ENCODE assay signal across 21 cellular contexts in the genomic region with DNA sequence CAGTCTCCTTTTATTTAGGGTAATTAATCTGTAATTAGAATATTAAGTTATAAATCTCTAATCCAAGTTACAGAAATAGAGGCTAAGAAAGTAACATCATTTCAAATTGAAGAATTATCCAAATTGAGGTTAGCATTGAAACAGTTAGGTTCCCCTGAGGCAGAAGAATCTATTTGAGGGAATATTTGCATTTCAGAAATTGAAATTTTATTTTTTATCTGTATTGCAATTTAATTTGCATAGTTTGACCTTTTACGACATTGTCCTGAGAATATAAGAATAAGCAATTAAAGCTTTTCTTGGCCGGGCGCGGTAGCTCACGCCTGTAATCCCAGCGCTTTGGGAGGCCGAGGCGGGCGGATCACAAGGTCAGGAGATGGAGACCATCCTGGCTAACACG.
"Had no signal": no experiment of that assay in that cellular context is flagged by ENCODE, and none has a peak within 500 bp of the region (broad histone marks: within the 10 kb centered on the region; RNA-seq: fewer than 3 reads in every experiment).

No MANE protein-coding gene starts in this region.

- H3K4me3 Mint-ChIP-seq: mesothelial cell of epicardium; naive thymus-derived CD4-positive, alpha-beta T cell; nephron; neural progenitor cell had no signal

- H3K4me3 ChIP-seq: dorsolateral prefrontal cortex, lung, mucosa of descending colon, neural progenitor cell, right lobe of liver, stomach, thyroid gland had no signal

- H3K27me3 Mint-ChIP-seq: naive thymus-derived CD4-positive, alpha-beta T cell; progenitor cell of endocrine pancreas had no signal

- H3K4me2 ChIP-seq: neural progenitor cell had no signal

- H3K36me3 ChIP-seq: neural progenitor cell, right lobe of liver, stomach, thyroid gland had no signal

- H3K4me1 Mint-ChIP-seq: nephron, neural progenitor cell had no signal

- H3K79me2 ChIP-seq: parathyroid adenoma had no signal

- H3K27me3 ChIP-seq: dorsolateral prefrontal cortex, neural progenitor cell, right lobe of liver, stomach, thyroid gland had no signal

- H3K27ac ChIP-seq: dorsolateral prefrontal cortex, neural progenitor cell, parathyroid adenoma, right lobe of liver, stomach, thyroid gland had no signal

- H3K36me3 Mint-ChIP-seq: mesothelial cell of epicardium had no signal

- H2AFZ ChIP-seq: neural progenitor cell, parathyroid adenoma had no signal

- H3K9me3 ChIP-seq: mucosa of descending colon, right lobe of liver, stomach, thyroid gland had no signal

- H3K27ac Mint-ChIP-seq: nephron, neural progenitor cell, progenitor cell of endocrine pancreas had no signal

- H3K4me1 ChIP-seq: neural progenitor cell, parathyroid adenoma, right lobe of liver, thyroid gland had no signal

- H3K9me3 Mint-ChIP-seq: mesothelial cell of epicardium; naive thymus-derived CD4-positive, alpha-beta T cell; nephron; neural progenitor cell had no signal

- DNase-seq: dorsolateral prefrontal cortex; effector CD4-positive, alpha-beta T cell; kidney; mesenchymal stem cell; mucosa of descending colon; naive thymus-derived CD4-positive, alpha-beta T cell; right lobe of liver; small intestine; stimulated activated CD4-positive, alpha-beta T cell treated with anti-CD3 and anti-CD28 coated beads, Interleukin-15, amount 100 ng/mL, for 24 hours; stimulated activated CD4-positive, alpha-beta T cell treated with anti-CD3 and anti-CD28 coated beads, Interleukin-2, amount 100 ng/mL, for 48 hours; stimulated activated naive CD4-positive, alpha-beta T cell treated with Interleukin-2 at 50 U/mL for 16 hours; stomach; thyroid gland; trophoblast cell had no signal

- ATAC-seq: left lobe of liver; mucosa of descending colon; naive thymus-derived CD4-positive, alpha-beta T cell; right lobe of liver had no signal
